ENCODE assay signal across 9 cellular contexts in genomic region chr12:32535260-32535999, GRCh38.
DNase-seq lines count a peak whose midpoint lies in the region; ATAC-seq, FAIRE-seq and TF ChIP-seq lines count a peak whose summit lies in the region.
"Had no signal": no experiment of that assay in that cellular context is flagged by ENCODE, and none has a peak within 500 bp of the region (broad histone marks: within the 10 kb centered on the region; RNA-seq: fewer than 3 reads in every experiment).

No MANE protein-coding gene starts in this region.

- CTCF ChIA-PET in HCT116 (lab: Charles Lee) = no interaction called here

- H3K79me2 ChIP-seq in HCT116 (ENCODE audit: insufficient read depth, low read length) = no peaks in the 10 kb centered on the region

- no peaks in the 10 kb centered on the region for H3K9me2 ChIP-seq in HCT116 (ENCODE audit: insufficient read depth)

- H3K4me1 Mint-ChIP-seq in activated naive CD8-positive, alpha-beta T cell treated with anti-CD3 and anti-CD28 coated beads, Interleukin-2, amount 50 U/mL, for 24 hours = peaks cover 11% of the 10 kb centered on the region

- peak; percentile 59; the same call in 1 of the 2 replicates for ATAC-seq in HCT116
- ATAC-seq in activated naive CD8-positive, alpha-beta T cell treated with anti-CD3 and anti-CD28 coated beads, Interleukin-2, amount 50 U/mL, for 24 hours = peak; percentile 46

- H3K9me3 ChIP-seq in HCT116 (ENCODE audit: control insufficient read depth in 1 of 2, insufficient read depth in 1 of 2, low read depth in 1 of 2, low read length in 2 of 2) (no peaks in the 10 kb centered on the region), right atrium auricular region (no peaks in the 10 kb centered on the region)

- H3K9ac ChIP-seq in HCT116 (ENCODE audit: low read length) = no peak overlapping the region

- H2AFZ ChIP-seq in HCT116 (ENCODE audit: low read depth, low read length, poor library complexity, severe bottlenecking) = no peak overlapping the region

- TF ChIP-seq CTCF in HCT116 (IDR thresholded peaks at IDR 0.05 in 2 of 3, conservative IDR thresholded peaks at IDR 0.05 in 1 of 3; ENCODE audit: borderline replicate concordance in 1 of 3, insufficient read depth in 1 of 3, low read depth in 2 of 3, low read length in 2 of 3) = no peak
- no peak for TF ChIP-seq CTCF in right atrium auricular region (IDR thresholded peaks at IDR 0.05)

- RAD21 ChIA-PET in HCT116 (lab: Charles Lee; ENCODE audit: low non-redundant PET in 1 of 2, low total read pairs in 2 of 2, uncharacterized antibody in 2 of 2, unreplicated experiment in 2 of 2) = no interaction called here

- FAIRE-seq in GM12891 (lab: Jason Lieb, UNC) = no peak
- FAIRE-seq: colon had no signal

- peak overlapping the region; percentile 12 for H3K4me3 Mint-ChIP-seq in activated naive CD8-positive, alpha-beta T cell treated with anti-CD3 and anti-CD28 coated beads, Interleukin-2, amount 50 U/mL, for 24 hours

- H3K27ac ChIP-seq in HCT116 (ENCODE audit: low read depth, low read length) (no peak overlapping the region), right atrium auricular region (peak overlapping the region; percentile 63 to 71)

- no peak for TF ChIP-seq RAD21 in HCT116 (IDR thresholded peaks at IDR 0.05; ENCODE audit: low read depth)

- no peaks in the 10 kb centered on the region for H3K36me3 Mint-ChIP-seq in activated naive CD8-positive, alpha-beta T cell treated with anti-CD3 and anti-CD28 coated beads, Interleukin-2, amount 50 U/mL, for 24 hours (ENCODE audit: low read depth)

- POLR2A ChIA-PET in HCT116 (lab: Charles Lee) = no interaction called here

- no peak for TF ChIP-seq POLR2A in HCT116 (IDR thresholded peaks at IDR 0.05; ENCODE audit: borderline replicate concordance, extremely low read depth, insufficient read depth, insufficient read length)
- no peak for TF ChIP-seq POLR2A in GM12891 (IDR thresholded peaks at IDR 0.05; ENCODE audit: low read depth, low read length)

- no peaks in the 10 kb centered on the region for H3K36me3 ChIP-seq in HCT116 (ENCODE audit: control insufficient read depth in 1 of 2, insufficient read depth in 2 of 2, low read length in 2 of 2)
- H3K36me3 ChIP-seq in right atrium auricular region = no peaks in the 10 kb centered on the region

- H3K27ac Mint-ChIP-seq in activated naive CD8-positive, alpha-beta T cell treated with anti-CD3 and anti-CD28 coated beads, Interleukin-2, amount 50 U/mL, for 24 hours = no peak overlapping the region

- H3K27me3 ChIP-seq in HCT116 (ENCODE audit: insufficient read depth, low read length) = no peaks in the 10 kb centered on the region
- no peaks in the 10 kb centered on the region for H3K27me3 ChIP-seq in right atrium auricular region

- no TSS peak for BruUV-seq in HCT116 (replicated peaks; lab: Mats Ljungman, UMichigan)

- peaks cover 3% of the 10 kb centered on the region for H3K27me3 Mint-ChIP-seq in activated naive CD8-positive, alpha-beta T cell treated with anti-CD3 and anti-CD28 coated beads, Interleukin-2, amount 50 U/mL, for 24 hours

- peak; percentile 70 for DNase-seq in AG08396 (ENCODE audit: low spot score)
- DNase-seq in HCT116 (ENCODE audit: low read depth, low spot score) = no peak
- peak; percentile 82 for DNase-seq in NCI-H2171 (lab: John Stamatoyannopoulos, UW)
- peak; percentile 12 for DNase-seq in activated naive CD8-positive, alpha-beta T cell treated with anti-CD3 and anti-CD28 coated beads, Interleukin-2, amount 50 U/mL, for 24 hours
- DNase-seq in right atrium auricular region (ENCODE audit: low spot score) = peak; percentile 67
- DNase-seq in pulmonary artery endothelial cell (ENCODE audit: low read depth, low spot score) = peak; percentile 45
- no peak for DNase-seq in stimulated activated CD4-positive, alpha-beta T cell treated with anti-CD3 and anti-CD28 coated beads, Interleukin-4, amount 100 ng/mL, for 1 hour
- DNase-seq in GM12891 (ENCODE audit: insufficient read length, low spot score) = no peak

- no peak overlapping the region for H3K4me2 ChIP-seq in HCT116 (ENCODE audit: low read length)

- H3K4me3 ChIP-seq in HCT116 (replicated peaks in 1 of 2; ENCODE audit: low read depth in 1 of 2, low read length in 2 of 2) (no peak overlapping the region), right atrium auricular region (peak overlapping the region; percentile 34 to 44)

- H4K20me1 ChIP-seq in HCT116 (ENCODE audit: insufficient read depth) = no peaks in the 10 kb centered on the region

- intact Hi-C loops in HCT116 (cut with micrococcal nuclease) = no loop called here

- no peaks in the 10 kb centered on the region for H3K9me3 Mint-ChIP-seq in activated naive CD8-positive, alpha-beta T cell treated with anti-CD3 and anti-CD28 coated beads, Interleukin-2, amount 50 U/mL, for 24 hours

- no peaks in the 10 kb centered on the region for H3K4me1 ChIP-seq in HCT116 (ENCODE audit: control insufficient read depth in 1 of 2, insufficient read depth in 2 of 2, low read length in 2 of 2)
- peaks cover 0 to 42% of the 10 kb centered on the region in 2 donors for H3K4me1 ChIP-seq in right atrium auricular region

TF ChIP-seq in HCT116, 20 proteins besides CTCF, POLR2A, EP300 and RAD21:
- TF ChIP-seq, protein P1, sequence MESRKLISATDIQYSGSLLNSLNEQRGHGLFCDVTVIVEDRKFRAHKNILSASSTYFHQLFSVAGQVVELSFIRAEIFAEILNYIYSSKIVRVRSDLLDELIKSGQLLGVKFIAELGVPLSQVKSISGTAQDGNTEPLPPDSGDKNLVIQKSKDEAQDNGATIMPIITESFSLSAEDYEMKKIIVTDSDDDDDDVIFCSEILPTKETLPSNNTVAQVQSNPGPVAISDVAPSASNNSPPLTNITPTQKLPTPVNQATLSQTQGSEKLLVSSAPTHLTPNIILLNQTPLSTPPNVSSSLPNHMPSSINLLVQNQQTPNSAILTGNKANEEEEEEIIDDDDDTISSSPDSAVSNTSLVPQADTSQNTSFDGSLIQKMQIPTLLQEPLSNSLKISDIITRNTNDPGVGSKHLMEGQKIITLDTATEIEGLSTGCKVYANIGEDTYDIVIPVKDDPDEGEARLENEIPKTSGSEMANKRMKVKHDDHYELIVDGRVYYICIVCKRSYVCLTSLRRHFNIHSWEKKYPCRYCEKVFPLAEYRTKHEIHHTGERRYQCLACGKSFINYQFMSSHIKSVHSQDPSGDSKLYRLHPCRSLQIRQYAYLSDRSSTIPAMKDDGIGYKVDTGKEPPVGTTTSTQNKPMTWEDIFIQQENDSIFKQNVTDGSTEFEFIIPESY (IDR thresholded peaks at IDR 0.05; ENCODE audit: extremely low read depth, insufficient replicate concordance, low read length) = no peak
- no peak for TF ChIP-seq SRF (IDR thresholded peaks at IDR 0.05; ENCODE audit: low read depth)
- TF ChIP-seq CBX3 (IDR thresholded peaks at IDR 0.05; ENCODE audit: low read depth) = no peak
- TF ChIP-seq JUND (IDR thresholded peaks at IDR 0.05) = no peak
- TF ChIP-seq YY1 (IDR thresholded peaks at IDR 0.05; ENCODE audit: extremely low read depth, insufficient replicate concordance, low read depth, low read length) = no peak
- no peak for TF ChIP-seq MAX (IDR thresholded peaks at IDR 0.05)
- no peak for TF ChIP-seq SIN3A (IDR thresholded peaks at IDR 0.05; ENCODE audit: low read depth)
TF ChIP-seq in HCT116: peak in this region for 0.

TF ChIP-seq in GM12891, 5 proteins besides CTCF, POLR2A, EP300 and RAD21:
- TF ChIP-seq PAX5 (IDR thresholded peaks at IDR 0.05; ENCODE audit: insufficient read depth, low read length, severe bottlenecking) (no peak), SPI1 (IDR thresholded peaks at IDR 0.05; ENCODE audit: low read depth, low read length) (no peak), POU2F2 (IDR thresholded peaks at IDR 0.05; ENCODE audit: low read depth, low read length) (no peak), TAF1 (IDR thresholded peaks at IDR 0.05; ENCODE audit: low read depth, low read length) (no peak), POLR2AphosphoS5 (IDR thresholded peaks at IDR 0.05; ENCODE audit: low read depth, low read length) (no peak)
TF ChIP-seq in GM12891: peak in this region for 0.

Comparison
In these comparisons a context has a peak if more than half of its experiments do, and no peak if none do; other contexts are left out.
1. DNase-seq: peak in AG08396 (single experiment), NCI-H2171 (single experiment), activated naive CD8-positive, alpha-beta T cell treated with anti-CD3 and anti-CD28 coated beads, Interleukin-2, amount 50 U/mL, for 24 hours (single experiment), right atrium auricular region (single experiment) and pulmonary artery endothelial cell (single experiment); none in HCT116 (single experiment), stimulated activated CD4-positive, alpha-beta T cell treated with anti-CD3 and anti-CD28 coated beads, Interleukin-4, amount 100 ng/mL, for 1 hour (single experiment) and GM12891 (single experiment).
2. H3K4me3 ChIP-seq: peak in right atrium auricular region (2 of 2); none in HCT116 (0 of 2).